In the genomic region with DNA sequence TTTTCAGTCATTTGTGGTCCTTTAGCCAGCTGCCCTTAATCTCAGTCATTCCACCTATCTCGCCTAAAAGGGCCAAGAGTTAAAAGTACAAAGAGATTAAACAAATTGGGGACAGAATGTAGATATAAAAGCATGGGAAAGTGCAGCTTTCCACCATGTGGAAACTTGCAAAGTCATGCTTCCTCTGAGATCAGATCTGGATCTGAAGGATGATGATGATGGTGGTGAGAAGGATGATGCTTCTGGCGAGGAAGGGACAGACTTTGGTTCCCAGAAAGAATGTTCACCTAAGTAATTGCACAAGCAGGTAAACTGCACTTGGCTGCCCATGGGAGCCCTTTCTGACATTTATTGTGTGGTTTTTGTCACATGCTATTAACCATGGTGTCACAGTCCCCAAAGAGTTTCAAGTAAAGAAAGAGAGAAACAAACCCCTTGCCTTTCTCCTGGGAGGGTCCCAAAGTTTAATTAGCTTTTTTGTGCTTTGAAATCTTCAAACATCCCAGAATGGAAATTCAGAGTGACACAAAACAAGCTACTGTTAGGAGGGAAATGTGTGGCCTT, we compare ENCODE assay signal across 1 cellular context.
TF ChIP-seq lines count a peak whose summit lies in the region.

No MANE protein-coding gene starts in this region.

TF ChIP-seq in neural cell, 6 proteins besides CTCF, POLR2A, EP300 and RAD21 (continued from another document):
- TF ChIP-seq, protein P1, sequence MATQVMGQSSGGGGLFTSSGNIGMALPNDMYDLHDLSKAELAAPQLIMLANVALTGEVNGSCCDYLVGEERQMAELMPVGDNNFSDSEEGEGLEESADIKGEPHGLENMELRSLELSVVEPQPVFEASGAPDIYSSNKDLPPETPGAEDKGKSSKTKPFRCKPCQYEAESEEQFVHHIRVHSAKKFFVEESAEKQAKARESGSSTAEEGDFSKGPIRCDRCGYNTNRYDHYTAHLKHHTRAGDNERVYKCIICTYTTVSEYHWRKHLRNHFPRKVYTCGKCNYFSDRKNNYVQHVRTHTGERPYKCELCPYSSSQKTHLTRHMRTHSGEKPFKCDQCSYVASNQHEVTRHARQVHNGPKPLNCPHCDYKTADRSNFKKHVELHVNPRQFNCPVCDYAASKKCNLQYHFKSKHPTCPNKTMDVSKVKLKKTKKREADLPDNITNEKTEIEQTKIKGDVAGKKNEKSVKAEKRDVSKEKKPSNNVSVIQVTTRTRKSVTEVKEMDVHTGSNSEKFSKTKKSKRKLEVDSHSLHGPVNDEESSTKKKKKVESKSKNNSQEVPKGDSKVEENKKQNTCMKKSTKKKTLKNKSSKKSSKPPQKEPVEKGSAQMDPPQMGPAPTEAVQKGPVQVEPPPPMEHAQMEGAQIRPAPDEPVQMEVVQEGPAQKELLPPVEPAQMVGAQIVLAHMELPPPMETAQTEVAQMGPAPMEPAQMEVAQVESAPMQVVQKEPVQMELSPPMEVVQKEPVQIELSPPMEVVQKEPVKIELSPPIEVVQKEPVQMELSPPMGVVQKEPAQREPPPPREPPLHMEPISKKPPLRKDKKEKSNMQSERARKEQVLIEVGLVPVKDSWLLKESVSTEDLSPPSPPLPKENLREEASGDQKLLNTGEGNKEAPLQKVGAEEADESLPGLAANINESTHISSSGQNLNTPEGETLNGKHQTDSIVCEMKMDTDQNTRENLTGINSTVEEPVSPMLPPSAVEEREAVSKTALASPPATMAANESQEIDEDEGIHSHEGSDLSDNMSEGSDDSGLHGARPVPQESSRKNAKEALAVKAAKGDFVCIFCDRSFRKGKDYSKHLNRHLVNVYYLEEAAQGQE (IDR thresholded peaks at IDR 0.05; ENCODE audit: borderline replicate concordance) = no peak
- TF ChIP-seq EZH2 (IDR thresholded peaks at IDR 0.05; ENCODE audit: borderline replicate concordance, insufficient read depth, low read length, poor library complexity, severe bottlenecking) = no peak
- TF ChIP-seq SMC3 (conservative IDR thresholded peaks at IDR 0.05; ENCODE audit: poor library complexity) = no peak
